In the genomic region with DNA sequence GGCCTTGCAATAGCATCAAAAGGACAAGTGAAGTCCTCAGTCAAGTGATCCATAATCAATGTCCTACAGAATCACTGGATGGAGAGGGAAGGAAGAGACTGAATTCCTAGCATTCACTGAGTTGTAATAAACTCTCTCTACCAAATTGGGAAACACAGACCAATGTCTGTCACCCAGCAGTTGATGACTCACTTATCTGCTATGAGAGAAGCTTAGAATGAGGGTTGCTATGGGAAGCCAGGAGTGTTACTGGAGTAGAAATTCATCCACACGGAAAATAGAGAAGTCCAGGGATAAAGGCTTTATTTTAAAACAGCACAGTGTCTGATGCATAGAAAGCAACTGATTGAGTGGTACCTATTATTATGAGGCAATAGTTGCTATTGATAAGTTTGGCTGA, we compare ENCODE assay signal across 10 cellular contexts.
A peak's percentile ranks its signal among the peaks of the same experiment; 100 is the strongest.
DNase-seq lines count a peak whose midpoint lies in the region; ATAC-seq and TF ChIP-seq lines count a peak whose summit lies in the region.
"Had no signal": no experiment of that assay in that cellular context is flagged by ENCODE, and none has a peak within 500 bp of the region (broad histone marks: within the 10 kb centered on the region; RNA-seq: fewer than 3 reads in every experiment).

No MANE protein-coding gene starts in this region.

- no peaks in the 10 kb centered on the region for H3K27me3 ChIP-seq in IMR-90 (ENCODE audit: control insufficient read depth, insufficient read depth, low read length)

- no peak overlapping the region for H3K18ac ChIP-seq in IMR-90 (ENCODE audit: low read depth, low read length)

- no peaks in the 10 kb centered on the region for H3K27me3 Mint-ChIP-seq in nephron (ENCODE audit: low read depth)
- H3K27me3 Mint-ChIP-seq: activated CD4-positive, alpha-beta memory T cell treated with anti-CD3 and anti-CD28 coated beads for 36 hours had no signal

- no peak overlapping the region for H2AK9ac ChIP-seq in IMR-90 (replicated peaks; ENCODE audit: low read depth, low read length, poor library complexity)

- no peak overlapping the region for H3K14ac ChIP-seq in IMR-90 (replicated peaks; ENCODE audit: low read depth, low read length)

- no peak overlapping the region for H4K8ac ChIP-seq in IMR-90 (ENCODE audit: low read depth in 2 of 2, low read length in 2 of 2)

- no CpG with 5 or more reads among the region's 1 CpG for WGBS in IMR-90 (ENCODE audit: extremely low coverage in 2 of 2, insufficient read length in 1 of 2), 2 experiments

- no peak overlapping the region for H3K9ac ChIP-seq in IMR-90 (ENCODE audit: low read depth, low read length)

- no peak overlapping the region for H3K27ac ChIP-seq in IMR-90 (ENCODE audit: insufficient read depth, low read length)
- H3K27ac ChIP-seq: PC-9 had no signal

- no peak overlapping the region for H2BK20ac ChIP-seq in IMR-90 (ENCODE audit: low read depth, low read length)

- H2BK5ac ChIP-seq in IMR-90 (ENCODE audit: low read depth, low read length, poor library complexity, severe bottlenecking): no peak overlapping the region

- no peak overlapping the region for H2AK5ac ChIP-seq in IMR-90 (ENCODE audit: low read depth, low read length)

- H2BK15ac ChIP-seq in IMR-90 (ENCODE audit: low read depth, low read length): no peak overlapping the region

- H3K9me3 ChIP-seq in IMR-90 (ENCODE audit: control insufficient read depth, insufficient read depth, low read length): peaks cover 2% of the 10 kb centered on the region; the same call in 1 of the 2 replicates

- no peak for ATAC-seq in IMR-90 (ENCODE audit: low read depth)
- no peak for ATAC-seq in HG02623 (IDR thresholded peaks at IDR 0.05; ENCODE audit: unreplicated experiment)

- no TSS peak for BruUV-seq in IMR-90 (replicated peaks; lab: Mats Ljungman, UMichigan)

- TF ChIP-seq CTCF in AG10803 (conservative IDR thresholded peaks at IDR 0.05; ENCODE audit: low read length) (no peak), IMR-90 (conservative IDR thresholded peaks at IDR 0.05; ENCODE audit: low read depth, low read length) (no peak), nephron (IDR thresholded peaks at IDR 0.05; ENCODE audit: unreplicated experiment in 3 of 3) (no peak)

- H2BK120ac ChIP-seq in IMR-90 (ENCODE audit: low read depth, low read length): no peak overlapping the region

- no peaks in the 10 kb centered on the region for H3K4me1 ChIP-seq in IMR-90 (ENCODE audit: control insufficient read depth, insufficient read depth, low read length)

- H2AFZ ChIP-seq in IMR-90 (replicated peaks; ENCODE audit: low read length, poor library complexity): no peak overlapping the region
- H2AFZ ChIP-seq: PC-9 had no signal

- no peaks in the 10 kb centered on the region for H3K36me3 ChIP-seq in IMR-90 (ENCODE audit: control insufficient read depth, insufficient read depth, low read length)

- H4K5ac ChIP-seq in IMR-90 (ENCODE audit: low read depth, low read length): no peak overlapping the region

- no peak overlapping the region for H3K56ac ChIP-seq in IMR-90 (ENCODE audit: extremely low read depth, insufficient read depth, low read length)

- dilution Hi-C loops in IMR-90 (cut with HindIII; ENCODE audit: low sequenced_read_pairs, unreplicated experiment): no loop called here

- H3K4me1 Mint-ChIP-seq in nephron: peaks cover 21% of the 10 kb centered on the region

- H3K4me3 ChIP-seq in AG10803 (ENCODE audit: low read length) (no peak overlapping the region), IMR-90 (ENCODE audit: insufficient read depth, low read depth, low read length) (no peak overlapping the region)
- H3K4me3 ChIP-seq: PC-9 had no signal

- in situ Hi-C loops in IMR-90 (cut with MboI; ENCODE audit: low sequenced_read_pairs): no loop called here

- TF ChIP-seq RAD21 in IMR-90 (IDR thresholded peaks at IDR 0.05; ENCODE audit: low read length): no peak

- no peaks in the 10 kb centered on the region for H3K36me3 Mint-ChIP-seq in nephron (ENCODE audit: low read depth)
- H3K36me3 Mint-ChIP-seq: activated CD4-positive, alpha-beta memory T cell treated with anti-CD3 and anti-CD28 coated beads for 36 hours had no signal

- DNase-seq in AG10803 (ENCODE audit: low read depth): peak; percentile 91
- peak; percentile 8 for DNase-seq in IMR-90
- DNase-seq in fibroblast of gingiva (ENCODE audit: low read depth): peak; percentile 47
- DNase-seq in GM19238 (ENCODE audit: insufficient read length, low spot score): no peak
- no peak for DNase-seq in activated CD4-positive, alpha-beta T cell treated with anti-CD3 and anti-CD28 coated beads, Interleukin-2, amount 50 U/mL, for 48 hours
- DNase-seq in COR-L47 (lab: John Stamatoyannopoulos, UW): no peak
- DNase-seq: activated CD4-positive, alpha-beta memory T cell treated with anti-CD3 and anti-CD28 coated beads for 36 hours had no signal

- H3K4me3 Mint-ChIP-seq in nephron: no peak overlapping the region
- H3K4me3 Mint-ChIP-seq: activated CD4-positive, alpha-beta memory T cell treated with anti-CD3 and anti-CD28 coated beads for 36 hours had no signal

- POLR2A ChIA-PET in IMR-90 (lab: Charles Lee; ENCODE audit: unreplicated experiment): no interaction called here

- H3K79me1 ChIP-seq in IMR-90 (ENCODE audit: low read depth in 1 of 2, low read length in 2 of 2): no peaks in the 10 kb centered on the region

- no peak overlapping the region for H3K4ac ChIP-seq in IMR-90 (ENCODE audit: low read depth, low read length)

- peak overlapping the region in 2 of 3 experiments; percentile 21 to 50 for H3K27ac Mint-ChIP-seq in nephron
- H3K27ac Mint-ChIP-seq: activated CD4-positive, alpha-beta memory T cell treated with anti-CD3 and anti-CD28 coated beads for 36 hours had no signal

- no peak overlapping the region for H3K23ac ChIP-seq in IMR-90 (ENCODE audit: low read depth, low read length)

- no peak overlapping the region for H3K4me2 ChIP-seq in IMR-90 (ENCODE audit: low read depth, low read length)
- H3K4me2 ChIP-seq: PC-9 had no signal

- CTCF ChIA-PET in IMR-90 (lab: Yijun Ruan, JAX): no interaction called here

- intact Hi-C loops in IMR-90 (cut with micrococcal nuclease): no loop called here

- H4K91ac ChIP-seq in IMR-90 (ENCODE audit: insufficient read depth, low read depth, low read length): no peak overlapping the region

- no peaks in the 10 kb centered on the region for H3K9me3 Mint-ChIP-seq in nephron

- H3K9me1 ChIP-seq in IMR-90 (ENCODE audit: insufficient read depth, low read length): no peaks in the 10 kb centered on the region

- no peaks in the 10 kb centered on the region for H4K20me1 ChIP-seq in IMR-90 (ENCODE audit: insufficient read depth, low read length)

- TF ChIP-seq POLR2A in IMR-90 (IDR thresholded peaks at IDR 0.05; ENCODE audit: low read depth, low read length): no peak

TF ChIP-seq in IMR-90, 13 proteins besides CTCF, POLR2A, EP300 and RAD21:
- TF ChIP-seq RCOR1 (IDR thresholded peaks at IDR 0.05; ENCODE audit: insufficient replicate concordance, low read length) (no peak), BHLHE40 (IDR thresholded peaks at IDR 0.05; ENCODE audit: low read depth, low read length) (no peak), RFX5 (IDR thresholded peaks at IDR 0.05; ENCODE audit: low read depth, low read length) (no peak), SMC3 (IDR thresholded peaks at IDR 0.05; ENCODE audit: low read depth, low read length) (no peak), MAZ (IDR thresholded peaks at IDR 0.05; ENCODE audit: borderline replicate concordance, low read depth, low read length) (no peak), MXI1 (IDR thresholded peaks at IDR 0.05; ENCODE audit: borderline replicate concordance, low read depth, low read length) (no peak), CEBPB (IDR thresholded peaks at IDR 0.05; ENCODE audit: low read depth, low read length) (no peak), FOS (IDR thresholded peaks at IDR 0.05; ENCODE audit: low read depth, low read length) (no peak), CHD1 (IDR thresholded peaks at IDR 0.05; ENCODE audit: low read depth, low read length) (no peak), MAFK (IDR thresholded peaks at IDR 0.05; ENCODE audit: low read depth, low read length) (no peak), NFE2L2 (IDR thresholded peaks at IDR 0.05; ENCODE audit: low read depth, low read length) (no peak)
- TF ChIP-seq, protein P1, sequence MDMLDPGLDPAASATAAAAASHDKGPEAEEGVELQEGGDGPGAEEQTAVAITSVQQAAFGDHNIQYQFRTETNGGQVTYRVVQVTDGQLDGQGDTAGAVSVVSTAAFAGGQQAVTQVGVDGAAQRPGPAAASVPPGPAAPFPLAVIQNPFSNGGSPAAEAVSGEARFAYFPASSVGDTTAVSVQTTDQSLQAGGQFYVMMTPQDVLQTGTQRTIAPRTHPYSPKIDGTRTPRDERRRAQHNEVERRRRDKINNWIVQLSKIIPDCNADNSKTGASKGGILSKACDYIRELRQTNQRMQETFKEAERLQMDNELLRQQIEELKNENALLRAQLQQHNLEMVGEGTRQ (IDR thresholded peaks at IDR 0.05; ENCODE audit: low read depth, low read length): no peak
- TF ChIP-seq, protein P2, sequence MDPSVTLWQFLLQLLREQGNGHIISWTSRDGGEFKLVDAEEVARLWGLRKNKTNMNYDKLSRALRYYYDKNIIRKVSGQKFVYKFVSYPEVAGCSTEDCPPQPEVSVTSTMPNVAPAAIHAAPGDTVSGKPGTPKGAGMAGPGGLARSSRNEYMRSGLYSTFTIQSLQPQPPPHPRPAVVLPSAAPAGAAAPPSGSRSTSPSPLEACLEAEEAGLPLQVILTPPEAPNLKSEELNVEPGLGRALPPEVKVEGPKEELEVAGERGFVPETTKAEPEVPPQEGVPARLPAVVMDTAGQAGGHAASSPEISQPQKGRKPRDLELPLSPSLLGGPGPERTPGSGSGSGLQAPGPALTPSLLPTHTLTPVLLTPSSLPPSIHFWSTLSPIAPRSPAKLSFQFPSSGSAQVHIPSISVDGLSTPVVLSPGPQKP (IDR thresholded peaks at IDR 0.05; ENCODE audit: borderline replicate concordance, low read depth, low read length): no peak
TF ChIP-seq in IMR-90: peak in this region for 0.

Comparison
In these comparisons a context has a peak if more than half of its experiments do, and no peak if none do; other contexts are left out.
1. DNase-seq: peak in AG10803 (single experiment), IMR-90 (single experiment) and fibroblast of gingiva (single experiment); none in GM19238 (single experiment), activated CD4-positive, alpha-beta T cell treated with anti-CD3 and anti-CD28 coated beads, Interleukin-2, amount 50 U/mL, for 48 hours (0 of 2) and COR-L47 (single experiment).